In genomic region chr6:132598473-132598872, GRCh38 we compare ENCODE assay signal across 10 cellular contexts. TPM values are rescaled to one million over a fixed set of nuclear protein-coding genes. Genes with fewer than 3 reads are reported as not detected.
DNase-seq lines count a peak whose midpoint lies in the region; ATAC-seq and TF ChIP-seq lines count a peak whose summit lies in the region.
"Had no signal": no experiment of that assay in that cellular context is flagged by ENCODE, and none has a peak within 500 bp of the region (broad histone marks: within the 10 kb centered on the region; RNA-seq: fewer than 3 reads in every experiment).

No MANE protein-coding gene starts in this region.

- H3K27ac ChIP-seq in GM23338 (ENCODE audit: low read depth) = no peak overlapping the region
- H3K27ac ChIP-seq: SK-N-MC had no signal

- H3K4me3 Mint-ChIP-seq in GM23338 = no peak overlapping the region
- H3K4me3 Mint-ChIP-seq: immature natural killer cell had no signal

- H3K27ac Mint-ChIP-seq in GM23338 = no peak overlapping the region
- H3K27ac Mint-ChIP-seq: immature natural killer cell had no signal

- H3K4me1 Mint-ChIP-seq in GM23338 = peaks cover 2% of the 10 kb centered on the region; the same call in 1 of the 3 replicates

- H3K36me3 ChIP-seq in GM23338 (ENCODE audit: insufficient read depth) = no peaks in the 10 kb centered on the region

- POLR2A ChIA-PET in GM10248 (lab: Yijun Ruan, JAX) = no interaction called here

- H3K27me3 ChIP-seq in GM23338 (ENCODE audit: insufficient read depth) = no peaks in the 10 kb centered on the region

- no peak overlapping the region for H3K4me3 ChIP-seq in GM23338
- H3K4me3 ChIP-seq: SK-N-MC had no signal

- peak overlapping the region; percentile 88 for H2AFZ ChIP-seq in GM23338

- no peak overlapping the region for H3K4me2 ChIP-seq in GM23338

- H3K27me3 Mint-ChIP-seq in GM23338 (ENCODE audit: insufficient read depth, low read depth, poor library complexity) = no peaks in the 10 kb centered on the region

- H3F3A ChIP-seq in GM23338 (replicated peaks; ENCODE audit: low read depth) = no peaks in the 10 kb centered on the region

- H3K9me2 ChIP-seq in GM23338 (ENCODE audit: insufficient read depth) = no peaks in the 10 kb centered on the region

- H3K9me3 Mint-ChIP-seq in GM23338 = no peaks in the 10 kb centered on the region; the same call in 2 of the 3 replicates
- H3K9me3 Mint-ChIP-seq: immature natural killer cell had no signal

- H3K36me3 Mint-ChIP-seq in GM23338 (ENCODE audit: low read depth) = no peaks in the 10 kb centered on the region
- H3K36me3 Mint-ChIP-seq: immature natural killer cell had no signal

- no peaks in the 10 kb centered on the region for H3K4me1 ChIP-seq in GM23338 (ENCODE audit: insufficient read depth)

- peak; percentile 8 for DNase-seq in GM10248 (ENCODE audit: extremely low spot score)
- peak; percentile 69 for DNase-seq in GM23338 (ENCODE audit: low spot score)
- peak; percentile 30 for DNase-seq in MV-4-11 (lab: John Stamatoyannopoulos, UW)
- peak; percentile 15 for DNase-seq in germinal center (ENCODE audit: low spot score)
- no peak for DNase-seq in hippocampal formation (lab: John Stamatoyannopoulos, UW)
- DNase-seq in COR-L47 (lab: John Stamatoyannopoulos, UW) = no peak
- no peak for DNase-seq in DMS114 treated with DMSO at 0.1 percent for 48 hours (lab: John Stamatoyannopoulos, UW; ENCODE audit: unreplicated experiment)

- no peaks in the 10 kb centered on the region for H3K79me2 ChIP-seq in GM23338 (replicated peaks; ENCODE audit: insufficient read depth)

- TF ChIP-seq CTCF in GM10248 (IDR thresholded peaks at IDR 0.05; ENCODE audit: control extremely low read depth, extremely low read depth, low read depth, missing control alignments) (peak; percentile 26), GM23338 (conservative IDR thresholded peaks at IDR 0.05; ENCODE audit: low read depth in 2 of 2) (peak; percentile 63 to 74)

- CTCF ChIA-PET in GM10248 (lab: Yijun Ruan, JAX) = interaction anchor here (1.0 kb wide), 3 partner anchors 19 to 318 kb away, joined by 3 to 4 read pairs (median 3); no protein-coding TSS in a partner anchor

- no peaks in the 10 kb centered on the region for H4K20me1 ChIP-seq in GM23338 (replicated peaks; ENCODE audit: insufficient read depth)

- ATAC-seq in GM23338 (peak; percentile 100), GM21515 (IDR thresholded peaks at IDR 0.05; ENCODE audit: unreplicated experiment) (no peak)

TF ChIP-seq in GM23338, 12 proteins besides CTCF, POLR2A, EP300 and RAD21:
- TF ChIP-seq ETS1 (IDR thresholded peaks at IDR 0.05) = no peak
- no peak for TF ChIP-seq POLR2AphosphoS5 (IDR thresholded peaks at IDR 0.05; ENCODE audit: low read depth)
- TF ChIP-seq NANOG (IDR thresholded peaks at IDR 0.05; ENCODE audit: borderline replicate concordance) = no peak
- no peak for TF ChIP-seq EZH2phosphoT487 (IDR thresholded peaks at IDR 0.05; ENCODE audit: unreplicated experiment)
- no peak for TF ChIP-seq JUNB (IDR thresholded peaks at IDR 0.05; ENCODE audit: unreplicated experiment)

RNA-seq across cellular contexts. Expression of gene TAAR5, which starts 8.9 kb away (rescaled TPM):
- not detected in 2 replicates for total RNA-seq in GM23338 (2014; rRNA removed; shearing (Covaris generic))
- not detected in 2 replicates for polyA plus RNA-seq in GM23338 (2016; fragmentation: Nextera tagmentation; extraction: Ambion mirVana)
- polyA plus RNA-seq: immature natural killer cell had no signal

RNA-seq across cellular contexts. Expression of gene TAAR2, which starts 25.6 kb away (rescaled TPM):
- total RNA-seq in GM23338 (2014; rRNA removed; shearing (Covaris generic)) = not detected in 2 replicates
- polyA plus RNA-seq in GM23338 (2016; fragmentation: Nextera tagmentation; extraction: Ambion mirVana) = not detected in 2 replicates
- polyA plus RNA-seq: immature natural killer cell had no signal

RNA-seq across cellular contexts. Expression of gene TAAR6, which starts 28.4 kb away (rescaled TPM):
- not detected in 2 replicates for total RNA-seq in GM23338 (2014; rRNA removed; shearing (Covaris generic))
- polyA plus RNA-seq in GM23338 (2016; fragmentation: Nextera tagmentation; extraction: Ambion mirVana) = not detected in 2 replicates
- polyA plus RNA-seq: immature natural killer cell had no signal

RNA-seq across cellular contexts. Expression of gene TAAR8, which starts 46.0 kb away (rescaled TPM):
- total RNA-seq in GM23338 (2014; rRNA removed; shearing (Covaris generic)) = not detected in 2 replicates
- not detected in 2 replicates for polyA plus RNA-seq in GM23338 (2016; fragmentation: Nextera tagmentation; extraction: Ambion mirVana)
- polyA plus RNA-seq: immature natural killer cell had no signal

Comparison
In these comparisons a context has a peak if more than half of its experiments do, and no peak if none do; other contexts are left out.
1. DNase-seq: peak in GM10248 (single experiment), GM23338 (single experiment), MV-4-11 (single experiment) and germinal center (single experiment); none in hippocampal formation (0 of 2), COR-L47 (single experiment) and DMS114 treated with DMSO at 0.1 percent for 48 hours (single experiment).